In the genomic region with DNA sequence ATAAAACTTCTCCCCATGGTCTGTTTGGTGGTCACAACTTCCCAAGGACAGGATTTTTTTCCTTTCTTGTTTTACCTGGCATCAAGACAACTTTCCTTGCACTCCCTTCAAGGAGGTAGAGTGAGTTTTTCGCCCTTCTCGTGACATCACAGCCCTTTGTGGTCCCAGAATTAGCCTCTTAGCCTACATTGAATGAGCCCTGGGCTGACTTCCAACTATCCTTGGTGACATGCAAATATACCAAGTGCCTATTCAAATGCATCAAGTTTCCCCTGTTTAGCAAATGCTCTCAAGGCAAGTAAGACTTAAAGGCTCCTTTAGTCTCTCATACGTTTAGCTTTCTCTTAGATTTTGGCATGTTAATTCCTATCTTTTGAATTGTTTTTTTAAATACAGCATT, we compare ENCODE assay signal across 8 cellular contexts. TPM values are rescaled to one million over a fixed set of nuclear protein-coding genes. Genes with fewer than 3 reads are reported as not detected.
DNase-seq lines count a peak whose midpoint lies in the region; ATAC-seq, FAIRE-seq and TF ChIP-seq lines count a peak whose summit lies in the region.

No MANE protein-coding gene starts in this region.

- DNase-seq in astrocyte of the hippocampus (ENCODE audit: low read depth, low spot score) (peak; percentile 85), UCSD-AML1 (lab: John Stamatoyannopoulos, UW; ENCODE audit: unreplicated experiment) (no peak), GM10266 (ENCODE audit: extremely low spot score) (no peak), omental fat pad (ENCODE audit: low spot score) (no peak), urothelium cell line (ENCODE audit: low spot score) (no peak)

- H3K27ac ChIP-seq in 22Rv1, result peak overlapping the region; percentile 66

- TF ChIP-seq CTCF in 22Rv1 (IDR thresholded peaks at IDR 0.05) (no peak), GM10266 (IDR thresholded peaks at IDR 0.05; ENCODE audit: control insufficient read depth, insufficient read depth, low read depth, missing control alignments) (no peak), omental fat pad (IDR thresholded peaks at IDR 0.05) (no peak)

- ATAC-seq in GM19372 (IDR thresholded peaks at IDR 0.05; ENCODE audit: low read depth, unreplicated experiment), result peak; percentile 77
- peak; percentile 58 for ATAC-seq in HG03196 (IDR thresholded peaks at IDR 0.05; ENCODE audit: unreplicated experiment)
- no peak for ATAC-seq in omental fat pad (ENCODE audit: low FRiP score)

- no peak for FAIRE-seq in urothelium cell line (lab: Jason Lieb, UNC)

RNA-seq across cellular contexts. Expression of gene TC2N, which starts 36.6 kb away (rescaled TPM):
- 100 to 1,000 TPM in 1 of 4 donors, 10 to 100 TPM in 3; 26.8 to 106 (median 49.3) TPM for total RNA-seq in omental fat pad
